8 cellular contexts compared by ENCODE assay signal in the genomic region with DNA sequence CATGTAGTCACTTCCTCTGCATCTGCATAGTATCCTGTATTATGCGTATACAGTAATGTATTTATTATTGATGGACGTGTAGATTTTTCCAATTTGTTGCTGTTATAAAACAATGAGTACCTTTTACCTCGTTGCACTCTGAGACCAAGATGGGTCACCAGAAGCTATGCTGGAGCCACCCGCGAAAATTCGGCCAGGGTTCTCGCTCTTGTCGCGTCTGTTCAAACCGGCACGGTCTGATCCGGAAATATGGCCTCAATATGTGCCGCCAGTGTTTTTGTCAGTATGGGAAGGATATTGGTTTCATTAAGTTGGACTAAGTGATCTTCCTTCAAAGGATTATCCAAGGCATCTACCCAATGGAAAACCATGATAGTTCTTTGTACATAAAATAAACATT. TPM values are rescaled to one million over a fixed set of nuclear protein-coding genes. Genes with fewer than 3 reads are reported as not detected.
A peak's percentile ranks its signal among the peaks of the same experiment; 100 is the strongest.
DNase-seq lines count a peak whose midpoint lies in the region; ATAC-seq, FAIRE-seq and TF ChIP-seq lines count a peak whose summit lies in the region.

No MANE protein-coding gene starts in this region.

- no peaks in the 10 kb centered on the region for H3K27me3 ChIP-seq in astrocyte (ENCODE audit: insufficient read depth, low read length)

- peak overlapping the region; percentile 99 for H3K9ac ChIP-seq in astrocyte (ENCODE audit: low read length)

- ATAC-seq in stimulated activated naive CD8-positive, alpha-beta T cell treated with anti-CD3 and anti-CD28 coated beads, Interleukin-15, Interleukin-2, amounts not matched to agents 100 U/mL and 50 U/mL, for 24 hours = no peak
- ATAC-seq in memory B cell (ENCODE audit: low read depth) (no peak), HG02623 (IDR thresholded peaks at IDR 0.05; ENCODE audit: unreplicated experiment) (no peak), GM21360 (IDR thresholded peaks at IDR 0.05; ENCODE audit: unreplicated experiment) (no peak)

- peaks cover 80% of the 10 kb centered on the region for H3K79me2 ChIP-seq in astrocyte (ENCODE audit: insufficient read depth, low read length)

- no peaks in the 10 kb centered on the region for H3K27me3 Mint-ChIP-seq in stimulated activated naive CD8-positive, alpha-beta T cell treated with anti-CD3 and anti-CD28 coated beads, Interleukin-15, Interleukin-2, amounts not matched to agents 100 ng/mL and 50 ng/mL, for 24 hours
- no peaks in the 10 kb centered on the region for H3K27me3 Mint-ChIP-seq in astrocyte (ENCODE audit: low read depth, unreplicated experiment)
- H3K27me3 Mint-ChIP-seq in memory B cell = no peaks in the 10 kb centered on the region

- DNase-seq in stimulated activated naive CD8-positive, alpha-beta T cell treated with anti-CD3 and anti-CD28 coated beads, Interleukin-15, Interleukin-2, amounts not matched to agents 100 U/mL and 50 U/mL, for 24 hours = no peak
- DNase-seq in astrocyte (ENCODE audit: low read depth) (no peak), memory B cell (ENCODE audit: low spot score in 2 of 2) (no peak), D721Med (ENCODE audit: insufficient read length, low spot score) (no peak), activated gamma-delta T cell (lab: John Stamatoyannopoulos, UW) (no peak)

- FAIRE-seq in astrocyte (lab: Jason Lieb, UNC) (no peak), D721Med (lab: Jason Lieb, UNC) (no peak)

- H3K4me1 Mint-ChIP-seq in stimulated activated naive CD8-positive, alpha-beta T cell treated with anti-CD3 and anti-CD28 coated beads, Interleukin-15, Interleukin-2, amounts not matched to agents 100 ng/mL and 50 ng/mL, for 24 hours (ENCODE audit: low read depth) = peaks cover 67% of the 10 kb centered on the region
- peaks cover 10% of the 10 kb centered on the region for H3K4me1 Mint-ChIP-seq in astrocyte (ENCODE audit: low read depth, unreplicated experiment)
- peaks cover 30% of the 10 kb centered on the region for H3K4me1 Mint-ChIP-seq in memory B cell

- H3K36me3 Mint-ChIP-seq in stimulated activated naive CD8-positive, alpha-beta T cell treated with anti-CD3 and anti-CD28 coated beads, Interleukin-15, Interleukin-2, amounts not matched to agents 100 ng/mL and 50 ng/mL, for 24 hours (ENCODE audit: low read depth) = peaks cover 30% of the 10 kb centered on the region
- no peaks in the 10 kb centered on the region for H3K36me3 Mint-ChIP-seq in astrocyte (ENCODE audit: low read depth, unreplicated experiment)
- H3K36me3 Mint-ChIP-seq in memory B cell = peaks cover 9% of the 10 kb centered on the region

- peak overlapping the region; percentile 94 for H3K27ac ChIP-seq in astrocyte (ENCODE audit: low read depth, low read length)

- H3K9me3 Mint-ChIP-seq in stimulated activated naive CD8-positive, alpha-beta T cell treated with anti-CD3 and anti-CD28 coated beads, Interleukin-15, Interleukin-2, amounts not matched to agents 100 ng/mL and 50 ng/mL, for 24 hours = no peaks in the 10 kb centered on the region
- no peaks in the 10 kb centered on the region for H3K9me3 Mint-ChIP-seq in astrocyte (ENCODE audit: unreplicated experiment)
- no peaks in the 10 kb centered on the region for H3K9me3 Mint-ChIP-seq in memory B cell

- TF ChIP-seq CTCF in astrocyte (IDR thresholded peaks at IDR 0.05; ENCODE audit: insufficient read depth, low read depth, low read length) (no peak), D721Med (IDR thresholded peaks at IDR 0.05; ENCODE audit: insufficient read depth, missing control alignments) (no peak)

- H3K9me3 ChIP-seq in astrocyte (ENCODE audit: insufficient read depth, low read depth, low read length) = no peaks in the 10 kb centered on the region

- peak overlapping the region; percentile 99 for H3K4me3 Mint-ChIP-seq in stimulated activated naive CD8-positive, alpha-beta T cell treated with anti-CD3 and anti-CD28 coated beads, Interleukin-15, Interleukin-2, amounts not matched to agents 100 ng/mL and 50 ng/mL, for 24 hours
- peak overlapping the region; percentile 98 for H3K4me3 Mint-ChIP-seq in astrocyte (ENCODE audit: unreplicated experiment)
- peak overlapping the region; percentile 93 for H3K4me3 Mint-ChIP-seq in memory B cell

- H3K4me1 ChIP-seq in astrocyte (ENCODE audit: insufficient read depth, low read length) = peaks cover 7% of the 10 kb centered on the region

- H3K4me3 ChIP-seq in astrocyte (ENCODE audit: insufficient read depth, low read depth, low read length) = peak overlapping the region; percentile 98

- H3K36me3 ChIP-seq in astrocyte (ENCODE audit: insufficient read depth, low read length) = peaks cover 8% of the 10 kb centered on the region

- H2AFZ ChIP-seq in astrocyte (ENCODE audit: low read depth, low read length) = no peak overlapping the region

- H3K4me2 ChIP-seq in astrocyte (ENCODE audit: low read length) = peak overlapping the region; percentile 86

- peak overlapping the region; percentile 84 for H3K27ac Mint-ChIP-seq in stimulated activated naive CD8-positive, alpha-beta T cell treated with anti-CD3 and anti-CD28 coated beads, Interleukin-15, Interleukin-2, amounts not matched to agents 100 ng/mL and 50 ng/mL, for 24 hours
- H3K27ac Mint-ChIP-seq in astrocyte (ENCODE audit: unreplicated experiment) (no peak overlapping the region), memory B cell (peak overlapping the region; percentile 91)

- peaks cover 44% of the 10 kb centered on the region for H4K20me1 ChIP-seq in astrocyte (ENCODE audit: insufficient read depth, low read length)

RNA-seq across cellular contexts. Expression of gene PSMC2, which starts 1.0 kb away (rescaled TPM):
- total RNA-seq in astrocyte = 144 and 146 TPM in 2 replicates

RNA-seq across cellular contexts. Expression of gene DNAJC2, which starts 3.9 kb away (rescaled TPM):
- total RNA-seq in astrocyte = 33.9 and 40.0 TPM in 2 replicates

RNA-seq across cellular contexts. Expression of gene PMPCB, which starts 51.2 kb away (rescaled TPM):
- total RNA-seq in astrocyte = 44.9 and 47.6 TPM in 2 replicates
